Comparison of ENCODE assay signal across 10 cellular contexts in the genomic region with DNA sequence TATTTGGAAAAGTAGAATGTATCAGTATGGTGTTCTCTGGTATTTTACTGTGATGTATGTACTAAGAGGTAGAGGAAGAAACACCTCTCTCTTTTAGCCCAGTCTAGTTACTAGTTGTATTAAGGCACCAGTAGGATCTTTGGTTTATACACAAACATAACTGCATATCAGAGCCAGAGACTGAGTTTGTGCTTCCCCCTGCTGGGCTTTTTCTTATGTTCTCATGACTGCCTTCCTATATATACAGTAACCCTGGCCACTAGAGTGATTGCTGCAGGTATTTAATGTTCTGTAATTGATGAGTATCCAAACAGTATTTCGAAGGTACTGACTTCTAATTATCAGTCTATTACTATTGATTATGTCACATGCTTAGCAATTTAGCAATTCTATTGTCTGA.
DNase-seq lines count a peak whose midpoint lies in the region; ATAC-seq, FAIRE-seq and TF ChIP-seq lines count a peak whose summit lies in the region.
"Had no signal": no experiment of that assay in that cellular context is flagged by ENCODE, and none has a peak within 500 bp of the region (broad histone marks: within the 10 kb centered on the region; RNA-seq: fewer than 3 reads in every experiment).

No MANE protein-coding gene starts in this region.

- H3K27ac ChIP-seq in left ventricle myocardium inferior (replicated peaks) (no peak overlapping the region), right cardiac atrium (ENCODE audit: low read length) (no peak overlapping the region), Peyer's patch (no peak overlapping the region)
- H3K27ac ChIP-seq: BLaER1 treated with 17β-estradiol and CSF1 and Interleukin-3, amounts not matched to agents 10 nM and 100 nM had no signal

- H3K9me3 ChIP-seq in left ventricle myocardium inferior (replicated peaks) (no peaks in the 10 kb centered on the region), right cardiac atrium (ENCODE audit: control insufficient read depth, low read length) (no peaks in the 10 kb centered on the region), Peyer's patch (no peaks in the 10 kb centered on the region)

- H3K4me3 Mint-ChIP-seq in endothelial cell (ENCODE audit: unreplicated experiment), result no peak overlapping the region

- no peak overlapping the region for H3K4me3 ChIP-seq in left ventricle myocardium inferior
- no peak overlapping the region for H3K4me3 ChIP-seq in right cardiac atrium (ENCODE audit: low read length)
- no peak overlapping the region for H3K4me3 ChIP-seq in Peyer's patch
- H3K4me3 ChIP-seq: BLaER1 treated with 17β-estradiol and CSF1 and Interleukin-3, amounts not matched to agents 10 nM and 100 nM had no signal

- H3K27me3 Mint-ChIP-seq in endothelial cell (ENCODE audit: unreplicated experiment), result no peaks in the 10 kb centered on the region

- no peaks in the 10 kb centered on the region for H3K36me3 Mint-ChIP-seq in endothelial cell (ENCODE audit: low read depth, unreplicated experiment)

- intact Hi-C loops in left ventricle myocardium inferior (cut with micrococcal nuclease), result no loop called here
- intact Hi-C loops in right cardiac atrium (cut with DNase I), result loop anchor here in 1 of 4 donors (5.0 kb wide), 1 partner anchor 773 kb away; no protein-coding TSS in a partner anchor

- ATAC-seq in right cardiac atrium, result no peak
- ATAC-seq in HG02678 (IDR thresholded peaks at IDR 0.05; ENCODE audit: unreplicated experiment), result no peak
- no peak for ATAC-seq in GM18520 (IDR thresholded peaks at IDR 0.05; ENCODE audit: unreplicated experiment)

- H3K4me1 ChIP-seq in left ventricle myocardium inferior, result no peaks in the 10 kb centered on the region
- H3K4me1 ChIP-seq in right cardiac atrium (ENCODE audit: control insufficient read depth, insufficient read depth, low read length), result no peaks in the 10 kb centered on the region
- H3K4me1 ChIP-seq in Peyer's patch, result no peaks in the 10 kb centered on the region

- H3K36me3 ChIP-seq in left ventricle myocardium inferior, result no peaks in the 10 kb centered on the region
- no peaks in the 10 kb centered on the region for H3K36me3 ChIP-seq in Peyer's patch
- H3K36me3 ChIP-seq: BLaER1 treated with 17β-estradiol and CSF1 and Interleukin-3, amounts not matched to agents 10 nM and 100 nM had no signal

- TF ChIP-seq CTCF in left ventricle myocardium inferior (IDR thresholded peaks at IDR 0.05; ENCODE audit: borderline replicate concordance), result peak; percentile 54
- TF ChIP-seq CTCF in endothelial cell (IDR thresholded peaks at IDR 0.05; ENCODE audit: unreplicated experiment), result no peak
- peak in 2 of 6 experiments; percentile 19 to 30 for TF ChIP-seq CTCF in Peyer's patch (IDR thresholded peaks at IDR 0.05)

- H3K4me1 Mint-ChIP-seq in endothelial cell (ENCODE audit: unreplicated experiment), result no peaks in the 10 kb centered on the region

- DNase-seq in left ventricle myocardium inferior (no peak), right cardiac atrium (no peak), NCI-H69 (lab: John Stamatoyannopoulos, UW) (peak; percentile 79), endothelial cell (ENCODE audit: low spot score) (peak; percentile 47), urothelium cell line (ENCODE audit: low spot score) (peak; percentile 11), Peyer's patch (no peak)

- WGBS in right cardiac atrium, result 35% methylated on average over 1 of the region's 1 CpG

- no peak overlapping the region for H3K27ac Mint-ChIP-seq in endothelial cell (ENCODE audit: unreplicated experiment)

- H3K27me3 ChIP-seq in left ventricle myocardium inferior (ENCODE audit: low read depth) (no peaks in the 10 kb centered on the region), right cardiac atrium (ENCODE audit: control insufficient read depth, insufficient read depth) (no peaks in the 10 kb centered on the region), Peyer's patch (no peaks in the 10 kb centered on the region)
- H3K27me3 ChIP-seq: BLaER1 treated with 17β-estradiol and CSF1 and Interleukin-3, amounts not matched to agents 10 nM and 100 nM had no signal

- TF ChIP-seq POLR2A in Peyer's patch (IDR thresholded peaks at IDR 0.05), result no peak

- H3K9me3 Mint-ChIP-seq in endothelial cell (ENCODE audit: unreplicated experiment), result no peaks in the 10 kb centered on the region

- no peak for FAIRE-seq in urothelium cell line (lab: Jason Lieb, UNC)
- FAIRE-seq: TTC549 had no signal

Comparison
In these comparisons a context has a peak if more than half of its experiments do, and no peak if none do; other contexts are left out.
1. DNase-seq: peak in NCI-H69 (single experiment), endothelial cell (single experiment) and urothelium cell line (single experiment); none in left ventricle myocardium inferior (single experiment), right cardiac atrium (0 of 3) and Peyer's patch (0 of 3).